ENCODE assay signal across 11 cellular contexts in the genomic region with DNA sequence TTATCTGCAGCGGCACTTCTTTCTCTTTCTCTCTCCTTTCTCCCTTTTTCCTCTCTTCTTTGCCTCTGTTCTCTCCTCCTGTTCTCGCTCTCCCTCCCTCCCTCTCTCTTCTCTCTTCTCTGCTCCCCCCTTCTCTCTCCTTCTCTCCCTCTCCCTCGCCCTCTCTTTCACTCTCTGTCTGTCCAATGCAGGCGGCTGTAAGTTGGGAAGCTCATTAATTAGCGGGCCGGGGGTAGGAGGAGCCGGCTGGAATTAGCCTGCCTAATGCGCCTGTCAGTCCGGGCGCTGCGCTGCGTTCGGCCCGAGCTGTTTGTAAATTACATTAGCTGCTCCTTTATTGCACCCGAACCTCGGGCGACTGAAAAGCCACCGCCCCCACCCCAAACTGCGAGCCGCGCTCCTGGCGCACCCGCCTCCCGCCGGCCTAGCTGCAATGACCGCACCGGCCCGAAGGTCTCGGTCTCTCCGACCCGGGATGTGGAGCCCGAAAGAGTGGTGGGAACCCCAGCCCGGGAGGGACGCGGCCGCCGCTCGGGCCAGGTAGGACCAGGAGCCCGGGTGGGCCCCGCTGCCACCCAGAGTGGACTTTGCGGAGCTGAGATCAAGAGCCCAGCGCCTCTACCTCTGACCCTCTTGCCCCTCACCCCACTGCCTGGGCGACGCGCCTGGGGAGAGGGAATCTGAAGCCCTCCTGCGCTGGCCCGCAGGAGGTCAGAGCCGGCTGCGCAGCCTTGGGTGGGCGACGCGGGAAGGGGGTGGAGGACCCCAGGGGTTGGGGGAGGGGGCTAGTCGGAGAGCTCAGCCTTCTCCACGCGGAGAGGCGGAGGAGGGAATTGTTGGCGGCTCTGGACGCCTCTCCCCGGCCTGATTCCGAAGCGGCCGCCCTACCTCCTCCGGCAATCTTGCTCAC. TPM values are rescaled to one million over a fixed set of nuclear protein-coding genes. Genes with fewer than 3 reads are reported as not detected.
DNase-seq lines count a peak whose midpoint lies in the region; ATAC-seq, FAIRE-seq and TF ChIP-seq lines count a peak whose summit lies in the region.
"Had no signal": no experiment of that assay in that cellular context is flagged by ENCODE, and none has a peak within 500 bp of the region (broad histone marks: within the 10 kb centered on the region; RNA-seq: fewer than 3 reads in every experiment).

A gene with protein sequence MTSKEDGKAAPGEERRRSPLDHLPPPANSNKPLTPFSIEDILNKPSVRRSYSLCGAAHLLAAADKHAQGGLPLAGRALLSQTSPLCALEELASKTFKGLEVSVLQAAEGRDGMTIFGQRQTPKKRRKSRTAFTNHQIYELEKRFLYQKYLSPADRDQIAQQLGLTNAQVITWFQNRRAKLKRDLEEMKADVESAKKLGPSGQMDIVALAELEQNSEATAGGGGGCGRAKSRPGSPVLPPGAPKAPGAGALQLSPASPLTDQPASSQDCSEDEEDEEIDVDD (minus strand): TSS at position 189 of the 910 bp plus-strand sequence. CDS start 648 bp downstream, outside the sequence.

- no peak within 1 kb of the TSS for H3K4me3 ChIP-seq in CD4-positive, alpha-beta memory T cell (ENCODE audit: low read length in 2 of 2)
- H3K4me3 ChIP-seq in HAP-1 = peak within 1 kb of the TSS; percentile 42
- no peak within 1 kb of the TSS for H3K4me3 ChIP-seq in GM12878
- H3K4me3 ChIP-seq in foreskin fibroblast (ENCODE audit: low read depth in 1 of 2, low read length in 2 of 2) = no peak within 1 kb of the TSS
- no peak within 1 kb of the TSS for H3K4me3 ChIP-seq in kidney (ENCODE audit: low read length in 2 of 2)

- peaks cover 79% of the 10 kb centered on the region for H3K27me3 ChIP-seq in CD4-positive, alpha-beta memory T cell (ENCODE audit: insufficient read depth, low read length)
- H3K27me3 ChIP-seq in HAP-1 (ENCODE audit: low read depth) (no peaks in the 10 kb centered on the region), GM12878 (replicated peaks in 1 of 2; ENCODE audit: control insufficient read depth in 2 of 2, insufficient read depth in 2 of 2, low read length in 1 of 2) (peaks cover 38 to 51% of the 10 kb centered on the region in 2 experiments)

- H3K36me3 Mint-ChIP-seq in CD4-positive, alpha-beta memory T cell = no peaks in the 10 kb centered on the region
- H3K36me3 Mint-ChIP-seq in nephron (ENCODE audit: low read depth) = no peaks in the 10 kb centered on the region

- peaks cover 58 to 70% of the 10 kb centered on the region in 2 donors for H3K27me3 Mint-ChIP-seq in CD4-positive, alpha-beta memory T cell
- H3K27me3 Mint-ChIP-seq in nephron (ENCODE audit: low read depth) = peaks cover 97% of the 10 kb centered on the region

- no peak within 1 kb of the TSS for H3K4me2 ChIP-seq in GM12878 (ENCODE audit: control insufficient read depth, insufficient read depth)

- no peaks in the 10 kb centered on the region for H3K36me3 ChIP-seq in CD4-positive, alpha-beta memory T cell (ENCODE audit: insufficient read depth, low read length)
- H3K36me3 ChIP-seq in HAP-1 (replicated peaks) (no peaks in the 10 kb centered on the region), GM12878 (ENCODE audit: control insufficient read depth in 2 of 2, insufficient read depth in 2 of 2, low read length in 1 of 2) (no peaks in the 10 kb centered on the region), kidney (ENCODE audit: control insufficient read depth in 1 of 2, insufficient read depth in 2 of 2, low read length in 2 of 2) (no peaks in the 10 kb centered on the region)

- peaks cover 49% of the 10 kb centered on the region for H3K4me1 ChIP-seq in CD4-positive, alpha-beta memory T cell (ENCODE audit: insufficient read depth, low read length)
- H3K4me1 ChIP-seq in HAP-1 = peaks cover 8% of the 10 kb centered on the region
- no peaks in the 10 kb centered on the region for H3K4me1 ChIP-seq in GM12878 (ENCODE audit: control insufficient read depth, insufficient read depth, low read length)
- peaks cover 0 to 20% of the 10 kb centered on the region in 2 donors for H3K4me1 ChIP-seq in kidney (ENCODE audit: control insufficient read depth in 1 of 2, insufficient read depth in 1 of 2, low read depth in 1 of 2, low read length in 2 of 2)

- peak within 1 kb of the TSS in 7 of 8 donors; percentile 55 to 84 (median 78) for H3K4me3 Mint-ChIP-seq in CD4-positive, alpha-beta memory T cell
- peak within 1 kb of the TSS; percentile 80 to 93 (median 85) for H3K4me3 Mint-ChIP-seq in nephron
- H3K4me3 Mint-ChIP-seq: dendritic cell treated with granulocyte-macrophage colony-stimulating factor and Interleukin-4, amounts not matched to agents 40 ng/mL and 50 ng/mL, for 4 days had no signal

- no peak for TF ChIP-seq CTCF in GM12878 (IDR thresholded peaks at IDR 0.05 in 2 of 3, conservative IDR thresholded peaks at IDR 0.05 in 1 of 3; ENCODE audit: control insufficient read depth in 2 of 3, extremely low read depth in 1 of 3, insufficient read depth in 1 of 3, low read depth in 3 of 3, low read length in 3 of 3)
- no peak for TF ChIP-seq CTCF in nephron (IDR thresholded peaks at IDR 0.05; ENCODE audit: unreplicated experiment in 3 of 3)
- TF ChIP-seq CTCF in foreskin fibroblast (IDR thresholded peaks at IDR 0.05; ENCODE audit: low read depth, low read length) = no peak
- TF ChIP-seq CTCF in kidney (IDR thresholded peaks at IDR 0.05; ENCODE audit: borderline replicate concordance, extremely low read depth, insufficient read depth) = no peak

- H2AFZ ChIP-seq in GM12878 (ENCODE audit: control insufficient read depth, low read depth, low read length) = no peak within 1 kb of the TSS

- CTCF ChIA-PET in CD4-positive, alpha-beta memory T cell (lab: Charles Lee; ENCODE audit: partially characterized antibody) = interaction anchor here (1.2 to 1.9 kb wide), 3 partner anchors 9 to 15 kb away, joined by 3 to 7 read pairs (median 5); no protein-coding TSS in a partner anchor
- CTCF ChIA-PET in GM12878 (lab: Yijun Ruan, JAX) = interaction anchor here (1.9 kb wide), 1 partner anchor 16 kb away, joined by 8 read pairs; no protein-coding TSS in a partner anchor

- H3K9ac ChIP-seq in GM12878 (ENCODE audit: control insufficient read depth, insufficient read depth, low read length) (no peak within 1 kb of the TSS), kidney (ENCODE audit: low read length in 2 of 2) (no peak within 1 kb of the TSS)

- H3K9me3 Mint-ChIP-seq in CD4-positive, alpha-beta memory T cell = peaks cover 0 to 8% (median 0%) of the 10 kb centered on the region in 8 donors
- no peaks in the 10 kb centered on the region for H3K9me3 Mint-ChIP-seq in nephron
- H3K9me3 Mint-ChIP-seq: dendritic cell treated with granulocyte-macrophage colony-stimulating factor and Interleukin-4, amounts not matched to agents 40 ng/mL and 50 ng/mL, for 4 days had no signal

- DNase-seq in CD4-positive, alpha-beta memory T cell = no peak
- peak; percentile 29 to 70 for DNase-seq in HAP-1 (ENCODE audit: low spot score in 2 of 2)
- no peak for DNase-seq in GM12878 (ENCODE audit: low read depth, low spot score)
- no peak for DNase-seq in foreskin fibroblast
- no peak for DNase-seq in kidney
- DNase-seq in NCI-H187 (lab: John Stamatoyannopoulos, UW) = no peak
- no peak for DNase-seq in hypothalamus (lab: John Stamatoyannopoulos, UW)

- SMC1A ChIA-PET in GM12878 (lab: Charles Lee; ENCODE audit: uncharacterized antibody, unreplicated experiment) = interaction anchor here (0.7 kb wide), 1 partner anchor 251 kb away, joined by 3 read pairs; no protein-coding TSS in a partner anchor

- 31% methylated on average over 58 of the region's 63 CpGs for WGBS in GM12878 (ENCODE audit: insufficient coverage, insufficient replicate concordance, low lambda C conversion rate, missing lambda C conversion rate)

- no peak for TF ChIP-seq RAD21 in GM12878 (IDR thresholded peaks at IDR 0.05; ENCODE audit: insufficient read depth, low read depth, low read length)

- TF ChIP-seq POLR2A in GM12878 (IDR thresholded peaks at IDR 0.05; ENCODE audit: low read depth, low read length) = no peak

- POLR2A ChIA-PET in CD4-positive, alpha-beta memory T cell (lab: Charles Lee; ENCODE audit: partially characterized antibody) = no interaction called here
- POLR2A ChIA-PET in GM12878 (lab: Charles Lee) = no interaction called here

- no peaks in the 10 kb centered on the region for H3K9me3 ChIP-seq in CD4-positive, alpha-beta memory T cell (ENCODE audit: control insufficient read depth in 1 of 2, low read length in 2 of 2)
- H3K9me3 ChIP-seq in HAP-1 (no peaks in the 10 kb centered on the region), GM12878 (replicated peaks; ENCODE audit: control insufficient read depth, insufficient read depth, low read length) (no peaks in the 10 kb centered on the region; the same call in 2 of the 3 replicates), kidney (ENCODE audit: control insufficient read depth in 1 of 2, low read length in 2 of 2) (no peaks in the 10 kb centered on the region)

- in situ Hi-C loops in HAP-1 (cut with MboI; ENCODE audit: low sequenced_read_pairs) = no loop called here
- in situ Hi-C loops in GM12878 (cut with MboI) = no loop called here

- peaks cover 24 to 44% (median 31%) of the 10 kb centered on the region in 4 donors for H3K4me1 Mint-ChIP-seq in CD4-positive, alpha-beta memory T cell
- peaks cover 37% of the 10 kb centered on the region for H3K4me1 Mint-ChIP-seq in nephron

- no peak for ATAC-seq in GM12878

- intact Hi-C loops in CD4-positive, alpha-beta memory T cell (cut with micrococcal nuclease) = no loop called here
- intact Hi-C loops in GM12878 (cut with micrococcal nuclease; ENCODE audit: unreplicated experiment) = no loop called here
- intact Hi-C loops in kidney (cut with DNase I) = no loop called here

- BruUV-seq in GM12878 (replicated peaks; lab: Mats Ljungman, UMichigan) = no TSS peak

- H3K27ac Mint-ChIP-seq in CD4-positive, alpha-beta memory T cell = peak within 1 kb of the TSS in 2 of 7 donors; percentile 2 to 40
- peak within 1 kb of the TSS in 2 of 3 experiments; percentile 76 to 98 for H3K27ac Mint-ChIP-seq in nephron
- H3K27ac Mint-ChIP-seq: dendritic cell treated with granulocyte-macrophage colony-stimulating factor and Interleukin-4, amounts not matched to agents 40 ng/mL and 50 ng/mL, for 4 days had no signal

- RAD21 ChIA-PET in GM12878 (lab: Charles Lee; ENCODE audit: unreplicated experiment) = no interaction called here

- H4K20me1 ChIP-seq in GM12878 (ENCODE audit: control insufficient read depth, insufficient read depth) = no peaks in the 10 kb centered on the region

- no peak for FAIRE-seq in GM12878 (lab: Jason Lieb, UNC)
- FAIRE-seq in kidney (lab: Jason Lieb, UNC) = no peak

- no peak for TF ChIP-seq EP300 in GM12878 (IDR thresholded peaks at IDR 0.05; ENCODE audit: borderline replicate concordance in 1 of 2, control insufficient read depth in 1 of 2, low read depth in 2 of 2, low read length in 2 of 2)

- no peaks in the 10 kb centered on the region for H3K79me2 ChIP-seq in GM12878 (ENCODE audit: control insufficient read depth, insufficient read depth, low read length)

- H3K27ac ChIP-seq in CD4-positive, alpha-beta memory T cell (ENCODE audit: low read depth, low read length) = no peak within 1 kb of the TSS
- H3K27ac ChIP-seq in GM12878 (ENCODE audit: control insufficient read depth, insufficient read depth) (no peak within 1 kb of the TSS), kidney (ENCODE audit: low read depth in 2 of 2, low read length in 2 of 2) (no peak within 1 kb of the TSS)

RNA-seq across cellular contexts. Expression of the gene that starts here (rescaled TPM):
- total RNA-seq in CD4-positive, alpha-beta memory T cell = not detected
- polyA plus RNA-seq in CD4-positive, alpha-beta memory T cell = not detected
- not detected in 2 replicates for total RNA-seq in GM12878 (2013; cell fraction: nucleolus; rRNA removed)
- not detected in 2 replicates for total RNA-seq in GM12878 (2014; rRNA removed)
- total RNA-seq in GM12878 (2014; rRNA removed; fragmentation: Illumina TruSeq; extraction: Trizol) = not detected in 2 replicates
- total RNA-seq in GM12878 (2021) = not detected in 2 replicates
- polyA plus RNA-seq in GM12878 (2011; ENCODE audit: low read depth) = not detected
- polyA plus RNA-seq in GM12878 (2011; rRNA removed) = not detected in 2 replicates
- polyA plus RNA-seq in GM12878 (2011; cell fraction: cytosol; rRNA removed) = not detected in 2 replicates
- polyA plus RNA-seq in GM12878 (2011; cell fraction: nucleus; rRNA removed) = not detected in 2 replicates
- polyA plus RNA-seq in GM12878 (2012) = not detected in 2 replicates
- not detected in 2 replicates for polyA plus RNA-seq in GM12878 (2014; fragmentation: Illumina TruSeq; extraction: Trizol)
- polyA plus RNA-seq in GM12878 (2014; fragmentation: Nextera tagmentation; extraction: Ambion mirVana) = not detected
- not detected in 2 replicates for polyA plus RNA-seq in GM12878 (2014; rRNA removed)
- polyA plus RNA-seq in GM12878 (2016; fragmentation: Nextera tagmentation; extraction: Ambion mirVana) = not detected
- polyA minus RNA-seq in GM12878 (2011; rRNA and poly(A)+ RNA removed) = not detected in 2 replicates
- not detected in 2 replicates for polyA minus RNA-seq in GM12878 (2011; cell fraction: cytosol; rRNA and poly(A)+ RNA removed)
- polyA minus RNA-seq in GM12878 (2011; cell fraction: nucleus; rRNA and poly(A)+ RNA removed) = not detected in 2 replicates
- not detected for total RNA-seq in kidney
- not detected for polyA plus RNA-seq in kidney (ENCODE audit: insufficient read depth, low read depth, low replicate concordance)
- total RNA-seq: activated CD8-positive, alpha-beta memory T cell treated with anti-CD3 and anti-CD28 coated beads for 36 hours; HT1080 had no signal

Comparison
In these comparisons a context has a peak if more than half of its experiments do, and no peak if none do; other contexts are left out.
1. DNase-seq: peak in HAP-1 (2 of 2); none in CD4-positive, alpha-beta memory T cell (0 of 5), GM12878 (single experiment), foreskin fibroblast (0 of 2), kidney (single experiment), NCI-H187 (0 of 2) and hypothalamus (0 of 51).